ENCODE assay signal across 1 cellular context in the genomic region with DNA sequence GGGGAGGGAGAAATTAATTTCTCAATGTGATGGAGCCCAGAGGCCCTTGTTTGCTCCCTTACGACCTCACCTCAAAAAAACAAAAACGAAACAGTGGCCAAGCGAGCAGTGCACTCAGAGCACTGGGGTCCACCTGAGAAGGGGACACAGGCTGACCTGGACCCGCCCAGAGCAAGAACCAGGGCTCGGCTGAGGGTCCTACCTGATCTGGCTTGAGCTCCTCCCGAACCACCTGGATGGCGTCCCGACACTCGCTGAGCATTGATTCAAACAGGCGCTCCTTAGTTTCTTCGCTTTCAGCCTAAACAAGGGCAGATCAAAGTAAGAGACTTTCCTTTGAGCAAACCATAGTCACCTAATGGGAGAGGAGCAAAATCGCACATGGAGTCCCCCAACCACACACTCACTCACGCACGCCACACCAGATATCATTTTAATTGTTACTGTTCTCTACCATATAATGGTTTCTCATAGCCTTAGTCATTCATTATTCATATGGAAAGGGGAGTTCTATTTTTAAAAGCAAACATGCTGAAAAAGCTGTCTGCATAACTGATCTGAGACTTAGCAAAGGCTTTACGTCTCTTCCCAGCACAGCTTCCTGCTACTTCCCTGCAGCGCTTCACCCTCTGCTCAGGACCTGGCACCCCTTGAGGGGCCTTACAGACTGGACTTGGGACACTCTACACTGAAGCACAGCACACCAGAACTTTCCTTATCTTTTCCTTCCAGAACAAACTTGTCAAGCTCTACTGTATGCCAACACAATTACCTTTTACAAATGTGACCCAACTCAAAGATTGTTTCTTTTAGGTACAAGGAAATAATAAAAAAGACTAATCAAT.
TF ChIP-seq lines count a peak whose summit lies in the region.

No MANE protein-coding gene starts in this region.

TF ChIP-seq in WTC11, 78 proteins besides CTCF, POLR2A, EP300 and RAD21 (continued from another document):
- TF ChIP-seq, protein P1, sequence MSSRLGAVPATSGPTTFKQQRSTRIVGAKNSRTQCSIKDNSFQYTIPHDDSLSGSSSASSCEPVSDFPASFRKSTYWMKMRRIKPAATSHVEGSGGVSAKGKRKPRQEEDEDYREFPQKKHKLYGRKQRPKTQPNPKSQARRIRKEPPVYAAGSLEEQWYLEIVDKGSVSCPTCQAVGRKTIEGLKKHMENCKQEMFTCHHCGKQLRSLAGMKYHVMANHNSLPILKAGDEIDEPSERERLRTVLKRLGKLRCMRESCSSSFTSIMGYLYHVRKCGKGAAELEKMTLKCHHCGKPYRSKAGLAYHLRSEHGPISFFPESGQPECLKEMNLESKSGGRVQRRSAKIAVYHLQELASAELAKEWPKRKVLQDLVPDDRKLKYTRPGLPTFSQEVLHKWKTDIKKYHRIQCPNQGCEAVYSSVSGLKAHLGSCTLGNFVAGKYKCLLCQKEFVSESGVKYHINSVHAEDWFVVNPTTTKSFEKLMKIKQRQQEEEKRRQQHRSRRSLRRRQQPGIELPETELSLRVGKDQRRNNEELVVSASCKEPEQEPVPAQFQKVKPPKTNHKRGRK (CRISPR knock-in tag; IDR thresholded peaks at IDR 0.05; ENCODE audit: borderline replicate concordance): no peak
- TF ChIP-seq NR1H2 (CRISPR knock-in tag; IDR thresholded peaks at IDR 0.05): no peak
- no peak for TF ChIP-seq ZBTB21 (CRISPR knock-in tag; IDR thresholded peaks at IDR 0.05; ENCODE audit: borderline replicate concordance)
- no peak for TF ChIP-seq AFF4 (CRISPR knock-in tag; IDR thresholded peaks at IDR 0.05; ENCODE audit: borderline replicate concordance)
- no peak for TF ChIP-seq HMGXB4 (CRISPR knock-in tag; IDR thresholded peaks at IDR 0.05)
- no peak for TF ChIP-seq ETV6 (CRISPR knock-in tag; IDR thresholded peaks at IDR 0.05)
- TF ChIP-seq CBFB (CRISPR knock-in tag; IDR thresholded peaks at IDR 0.05; ENCODE audit: low read depth): no peak
- TF ChIP-seq, protein P2, sequence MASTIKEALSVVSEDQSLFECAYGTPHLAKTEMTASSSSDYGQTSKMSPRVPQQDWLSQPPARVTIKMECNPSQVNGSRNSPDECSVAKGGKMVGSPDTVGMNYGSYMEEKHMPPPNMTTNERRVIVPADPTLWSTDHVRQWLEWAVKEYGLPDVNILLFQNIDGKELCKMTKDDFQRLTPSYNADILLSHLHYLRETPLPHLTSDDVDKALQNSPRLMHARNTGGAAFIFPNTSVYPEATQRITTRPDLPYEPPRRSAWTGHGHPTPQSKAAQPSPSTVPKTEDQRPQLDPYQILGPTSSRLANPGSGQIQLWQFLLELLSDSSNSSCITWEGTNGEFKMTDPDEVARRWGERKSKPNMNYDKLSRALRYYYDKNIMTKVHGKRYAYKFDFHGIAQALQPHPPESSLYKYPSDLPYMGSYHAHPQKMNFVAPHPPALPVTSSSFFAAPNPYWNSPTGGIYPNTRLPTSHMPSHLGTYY (CRISPR knock-in tag; IDR thresholded peaks at IDR 0.05): no peak
- no peak for TF ChIP-seq MYBL2 (CRISPR knock-in tag; IDR thresholded peaks at IDR 0.05)
- no peak for TF ChIP-seq PRRX2 (CRISPR knock-in tag; IDR thresholded peaks at IDR 0.05)
- TF ChIP-seq, protein P3, sequence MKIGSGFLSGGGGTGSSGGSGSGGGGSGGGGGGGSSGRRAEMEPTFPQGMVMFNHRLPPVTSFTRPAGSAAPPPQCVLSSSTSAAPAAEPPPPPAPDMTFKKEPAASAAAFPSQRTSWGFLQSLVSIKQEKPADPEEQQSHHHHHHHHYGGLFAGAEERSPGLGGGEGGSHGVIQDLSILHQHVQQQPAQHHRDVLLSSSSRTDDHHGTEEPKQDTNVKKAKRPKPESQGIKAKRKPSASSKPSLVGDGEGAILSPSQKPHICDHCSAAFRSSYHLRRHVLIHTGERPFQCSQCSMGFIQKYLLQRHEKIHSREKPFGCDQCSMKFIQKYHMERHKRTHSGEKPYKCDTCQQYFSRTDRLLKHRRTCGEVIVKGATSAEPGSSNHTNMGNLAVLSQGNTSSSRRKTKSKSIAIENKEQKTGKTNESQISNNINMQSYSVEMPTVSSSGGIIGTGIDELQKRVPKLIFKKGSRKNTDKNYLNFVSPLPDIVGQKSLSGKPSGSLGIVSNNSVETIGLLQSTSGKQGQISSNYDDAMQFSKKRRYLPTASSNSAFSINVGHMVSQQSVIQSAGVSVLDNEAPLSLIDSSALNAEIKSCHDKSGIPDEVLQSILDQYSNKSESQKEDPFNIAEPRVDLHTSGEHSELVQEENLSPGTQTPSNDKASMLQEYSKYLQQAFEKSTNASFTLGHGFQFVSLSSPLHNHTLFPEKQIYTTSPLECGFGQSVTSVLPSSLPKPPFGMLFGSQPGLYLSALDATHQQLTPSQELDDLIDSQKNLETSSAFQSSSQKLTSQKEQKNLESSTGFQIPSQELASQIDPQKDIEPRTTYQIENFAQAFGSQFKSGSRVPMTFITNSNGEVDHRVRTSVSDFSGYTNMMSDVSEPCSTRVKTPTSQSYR (CRISPR knock-in tag; IDR thresholded peaks at IDR 0.05): no peak
- TF ChIP-seq SMAD3 (CRISPR knock-in tag; IDR thresholded peaks at IDR 0.05; ENCODE audit: borderline replicate concordance): no peak
- TF ChIP-seq TEAD1 (CRISPR knock-in tag; IDR thresholded peaks at IDR 0.05): no peak
